In genomic region chr19:5091576-5092215, GRCh38 we compare ENCODE assay signal across 1 cellular context.
TF ChIP-seq lines count a peak whose summit lies in the region.

No MANE protein-coding gene starts in this region.

TF ChIP-seq in HepG2, 621 proteins besides CTCF, POLR2A, EP300 and RAD21 (continued from another document):
- TF ChIP-seq, protein P1, sequence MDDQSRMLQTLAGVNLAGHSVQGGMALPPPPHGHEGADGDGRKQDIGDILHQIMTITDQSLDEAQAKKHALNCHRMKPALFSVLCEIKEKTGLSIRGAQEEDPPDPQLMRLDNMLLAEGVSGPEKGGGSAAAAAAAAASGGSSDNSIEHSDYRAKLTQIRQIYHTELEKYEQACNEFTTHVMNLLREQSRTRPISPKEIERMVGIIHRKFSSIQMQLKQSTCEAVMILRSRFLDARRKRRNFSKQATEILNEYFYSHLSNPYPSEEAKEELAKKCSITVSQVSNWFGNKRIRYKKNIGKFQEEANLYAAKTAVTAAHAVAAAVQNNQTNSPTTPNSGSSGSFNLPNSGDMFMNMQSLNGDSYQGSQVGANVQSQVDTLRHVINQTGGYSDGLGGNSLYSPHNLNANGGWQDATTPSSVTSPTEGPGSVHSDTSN (CRISPR knock-in tag; IDR thresholded peaks at IDR 0.05; ENCODE audit: borderline replicate concordance), result no peak
- TF ChIP-seq HNRNPK (IDR thresholded peaks at IDR 0.05; ENCODE audit: low read depth, low read length, poor library complexity, severe bottlenecking) (no peak), FLYWCH1 (CRISPR knock-in tag; IDR thresholded peaks at IDR 0.05) (no peak), SMARCE1 (IDR thresholded peaks at IDR 0.05; ENCODE audit: borderline replicate concordance) (no peak)
- TF ChIP-seq, protein P2, sequence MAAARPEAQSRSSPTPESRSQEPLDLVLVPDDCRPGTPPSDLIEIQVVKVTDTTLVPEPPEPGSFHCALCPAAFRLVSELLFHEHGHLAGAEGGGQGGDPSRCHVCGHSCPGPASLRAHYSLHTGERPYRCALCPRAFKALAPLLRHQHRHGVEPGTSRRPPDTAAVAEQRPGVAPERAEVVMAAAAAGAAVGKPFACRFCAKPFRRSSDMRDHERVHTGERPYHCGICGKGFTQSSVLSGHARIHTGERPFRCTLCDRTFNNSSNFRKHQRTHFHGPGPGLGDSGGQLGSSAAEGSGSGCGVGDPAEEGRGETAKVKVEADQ (CRISPR knock-in tag; IDR thresholded peaks at IDR 0.05; ENCODE audit: borderline replicate concordance), result no peak
- TF ChIP-seq, protein P3, sequence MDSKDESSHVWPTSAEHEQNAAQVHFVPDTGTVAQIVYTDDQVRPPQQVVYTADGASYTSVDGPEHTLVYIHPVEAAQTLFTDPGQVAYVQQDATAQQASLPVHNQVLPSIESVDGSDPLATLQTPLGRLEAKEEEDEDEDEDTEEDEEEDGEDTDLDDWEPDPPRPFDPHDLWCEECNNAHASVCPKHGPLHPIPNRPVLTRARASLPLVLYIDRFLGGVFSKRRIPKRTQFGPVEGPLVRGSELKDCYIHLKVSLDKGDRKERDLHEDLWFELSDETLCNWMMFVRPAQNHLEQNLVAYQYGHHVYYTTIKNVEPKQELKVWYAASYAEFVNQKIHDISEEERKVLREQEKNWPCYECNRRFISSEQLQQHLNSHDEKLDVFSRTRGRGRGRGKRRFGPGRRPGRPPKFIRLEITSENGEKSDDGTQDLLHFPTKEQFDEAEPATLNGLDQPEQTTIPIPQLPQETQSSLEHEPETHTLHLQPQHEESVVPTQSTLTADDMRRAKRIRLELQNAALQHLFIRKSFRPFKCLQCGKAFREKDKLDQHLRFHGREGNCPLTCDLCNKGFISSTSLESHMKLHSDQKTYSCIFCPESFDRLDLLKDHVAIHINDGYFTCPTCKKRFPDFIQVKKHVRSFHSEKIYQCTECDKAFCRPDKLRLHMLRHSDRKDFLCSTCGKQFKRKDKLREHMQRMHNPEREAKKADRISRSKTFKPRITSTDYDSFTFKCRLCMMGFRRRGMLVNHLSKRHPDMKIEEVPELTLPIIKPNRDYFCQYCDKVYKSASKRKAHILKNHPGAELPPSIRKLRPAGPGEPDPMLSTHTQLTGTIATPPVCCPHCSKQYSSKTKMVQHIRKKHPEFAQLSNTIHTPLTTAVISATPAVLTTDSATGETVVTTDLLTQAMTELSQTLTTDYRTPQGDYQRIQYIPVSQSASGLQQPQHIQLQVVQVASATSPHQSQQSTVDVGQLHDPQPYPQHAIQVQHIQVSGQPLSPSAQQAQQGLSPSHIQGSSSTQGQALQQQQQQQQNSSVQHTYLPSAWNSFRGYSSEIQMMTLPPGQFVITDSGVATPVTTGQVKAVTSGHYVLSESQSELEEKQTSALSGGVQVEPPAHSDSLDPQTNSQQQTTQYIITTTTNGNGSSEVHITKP (CRISPR knock-in tag; IDR thresholded peaks at IDR 0.05; ENCODE audit: low read depth), result no peak
